10 cellular contexts compared by ENCODE assay signal in the genomic region with DNA sequence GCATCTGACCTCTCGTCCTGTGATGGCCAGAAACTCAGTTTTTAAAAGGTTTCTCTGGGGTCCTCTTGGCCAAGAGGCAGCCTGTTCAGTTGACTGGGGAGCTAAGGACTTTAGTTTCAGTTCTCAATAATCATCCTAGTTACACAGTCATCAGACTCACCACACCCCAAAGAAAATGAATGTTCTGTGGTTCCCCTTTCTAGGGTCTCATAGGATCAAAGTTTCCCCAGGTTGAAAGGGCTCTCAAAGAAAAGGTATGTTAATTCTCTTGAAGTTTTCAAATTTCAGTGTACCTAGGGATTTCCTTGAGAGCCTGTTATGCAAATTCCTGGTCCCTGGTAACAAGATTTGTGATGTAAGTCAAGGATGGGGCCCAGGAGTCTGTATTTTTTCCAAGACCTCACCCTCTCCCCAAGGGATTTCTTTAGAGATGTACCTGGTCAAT.
A peak's percentile ranks its signal among the peaks of the same experiment; 100 is the strongest.
DNase-seq lines count a peak whose midpoint lies in the region; ATAC-seq, FAIRE-seq and TF ChIP-seq lines count a peak whose summit lies in the region.
"Had no signal": no experiment of that assay in that cellular context is flagged by ENCODE, and none has a peak within 500 bp of the region (broad histone marks: within the 10 kb centered on the region; RNA-seq: fewer than 3 reads in every experiment).

No MANE protein-coding gene starts in this region.

- intact Hi-C loops in GM12878 (cut with micrococcal nuclease; ENCODE audit: unreplicated experiment) = loop anchor here (5.0 kb wide), 2 partner anchors 279 to 599 kb away; no protein-coding TSS in a partner anchor
- intact Hi-C loops in uterus (cut with DNase I; ENCODE audit: low total_unique reads) = no loop called here

- H3K36me3 ChIP-seq in GM06990 (ENCODE audit: control insufficient read depth, insufficient read depth, low read length) (no peaks in the 10 kb centered on the region), GM12878 (ENCODE audit: control insufficient read depth in 2 of 2, insufficient read depth in 2 of 2, low read length in 1 of 2) (no peaks in the 10 kb centered on the region), uterus (no peaks in the 10 kb centered on the region)

- TF ChIP-seq CTCF in GM06990 (IDR thresholded peaks at IDR 0.05; ENCODE audit: insufficient read depth, low read length, poor library complexity, severe bottlenecking) = no peak
- TF ChIP-seq CTCF in GM12878 (IDR thresholded peaks at IDR 0.05 in 2 of 3, conservative IDR thresholded peaks at IDR 0.05 in 1 of 3; ENCODE audit: control insufficient read depth in 2 of 3, extremely low read depth in 1 of 3, insufficient read depth in 1 of 3, low read depth in 3 of 3, low read length in 3 of 3) = no peak
- TF ChIP-seq CTCF in uterus (IDR thresholded peaks at IDR 0.05) = no peak
- TF ChIP-seq CTCF in RWPE1 (conservative IDR thresholded peaks at IDR 0.05; ENCODE audit: low read depth) = no peak

- H2AFZ ChIP-seq in GM12878 (ENCODE audit: control insufficient read depth, low read depth, low read length) = peak overlapping the region; percentile 82

- peak; percentile 91 for ATAC-seq in GM19455 (IDR thresholded peaks at IDR 0.05; ENCODE audit: unreplicated experiment)
- ATAC-seq in HG03135 (IDR thresholded peaks at IDR 0.05; ENCODE audit: unreplicated experiment) = peak; percentile 95
- peak; percentile 98 for ATAC-seq in GM12878

- no peaks in the 10 kb centered on the region for H3K9me3 ChIP-seq in GM12878 (replicated peaks; ENCODE audit: control insufficient read depth, insufficient read depth, low read length)
- H3K9me3 ChIP-seq in uterus = no peaks in the 10 kb centered on the region

- RAD21 ChIA-PET in GM12878 (lab: Charles Lee; ENCODE audit: unreplicated experiment) = interaction anchor here (0.7 to 1.8 kb wide), 11 partner anchors 11 to 928 kb away, joined by 3 to 6 read pairs (median 4); no protein-coding TSS in a partner anchor

- peak; percentile 44 to 92; a peak in 3 of 4 replicates for TF ChIP-seq EP300 in GM12878 (IDR thresholded peaks at IDR 0.05; ENCODE audit: borderline replicate concordance in 1 of 2, control insufficient read depth in 1 of 2, low read depth in 2 of 2, low read length in 2 of 2)

- no peaks in the 10 kb centered on the region for H3K79me2 ChIP-seq in GM12878 (ENCODE audit: control insufficient read depth, insufficient read depth, low read length)

- H3K4me1 ChIP-seq in GM12878 (ENCODE audit: control insufficient read depth, insufficient read depth, low read length) (peaks cover 14% of the 10 kb centered on the region), uterus (no peaks in the 10 kb centered on the region)

- CTCF ChIA-PET in GM12878 (lab: Yijun Ruan, JAX) = interaction anchor here (0.6 to 2.2 kb wide), 8 partner anchors 21 to 325 kb away, joined by 3 to 6 read pairs (median 3); no protein-coding TSS in a partner anchor
- CTCF ChIA-PET in RWPE1 (lab: Yijun Ruan, JAX) = no interaction called here

- H4K20me1 ChIP-seq in GM12878 (ENCODE audit: control insufficient read depth, insufficient read depth) = no peaks in the 10 kb centered on the region

- peak overlapping the region; percentile 76 for H3K27ac ChIP-seq in GM12878 (ENCODE audit: control insufficient read depth, insufficient read depth)
- H3K27ac ChIP-seq in uterus = no peak overlapping the region
- H3K27ac ChIP-seq in RWPE1 = no peak overlapping the region

- POLR2A ChIA-PET in GM12878 (lab: Charles Lee) (no interaction called here), RWPE1 (lab: Yijun Ruan, JAX; ENCODE audit: low non-redundant PET) (no interaction called here)

- WGBS in GM12878 (ENCODE audit: insufficient coverage, insufficient replicate concordance, low lambda C conversion rate, missing lambda C conversion rate) = 0% methylated on average over 1 of the region's 1 CpG

- TF ChIP-seq POLR2A in GM12878 (IDR thresholded peaks at IDR 0.05; ENCODE audit: low read depth, low read length) (no peak), uterus (IDR thresholded peaks at IDR 0.05) (no peak)

- no peak for TF ChIP-seq RAD21 in GM12878 (IDR thresholded peaks at IDR 0.05; ENCODE audit: insufficient read depth, low read depth, low read length)

- H3K4me3 ChIP-seq in GM06990 (replicated peaks; ENCODE audit: low read depth, low read length) (no peak overlapping the region), GM12878 (no peak overlapping the region), uterus (no peak overlapping the region)

- BruUV-seq in GM12878 (replicated peaks; lab: Mats Ljungman, UMichigan) = no TSS peak

- H3K4me2 ChIP-seq in GM12878 (ENCODE audit: control insufficient read depth, insufficient read depth) = peak overlapping the region; percentile 73

- peak; percentile 97 for FAIRE-seq in GM12878 (lab: Jason Lieb, UNC)

- H3K9ac ChIP-seq in GM12878 (ENCODE audit: control insufficient read depth, insufficient read depth, low read length) = no peak overlapping the region

- DNase-seq in GM06990 (ENCODE audit: extremely low read depth, insufficient read length) (peak; percentile 62), GM12878 (ENCODE audit: low read depth, low spot score) (peak; percentile 82), uterus (no peak), GDM1 (lab: John Stamatoyannopoulos, UW) (no peak), anterior cingulate cortex (lab: John Stamatoyannopoulos, UW) (no peak), RWPE1 (ENCODE audit: low spot score) (no peak)
- DNase-seq: activated naive CD4-positive, alpha-beta T cell treated with anti-CD3 and anti-CD28 coated beads, Interleukin-2, amount 10 ng/mL, durations not matched to agents 7 days and 5 days; NCI-H2081 treated with DMSO at 0.1 percent for 48 hours had no signal

- SMC1A ChIA-PET in GM12878 (lab: Charles Lee; ENCODE audit: uncharacterized antibody, unreplicated experiment) = interaction anchor here (0.5 to 3.0 kb wide), 17 partner anchors 10 to 554 kb away, joined by 3 to 13 read pairs (median 4); a partner anchor contains a TSS

- in situ Hi-C loops in GM12878 (cut with MboI) = no loop called here

- H3K27me3 ChIP-seq in GM06990 (replicated peaks; ENCODE audit: control insufficient read depth, insufficient read depth, low read length) (no peaks in the 10 kb centered on the region), GM12878 (replicated peaks in 1 of 2; ENCODE audit: control insufficient read depth in 2 of 2, insufficient read depth in 2 of 2, low read length in 1 of 2) (no peaks in the 10 kb centered on the region), uterus (no peaks in the 10 kb centered on the region)

TF ChIP-seq in GM12878, 131 proteins besides CTCF, POLR2A, EP300 and RAD21 (continues in another document):
- TF ChIP-seq, protein P1, sequence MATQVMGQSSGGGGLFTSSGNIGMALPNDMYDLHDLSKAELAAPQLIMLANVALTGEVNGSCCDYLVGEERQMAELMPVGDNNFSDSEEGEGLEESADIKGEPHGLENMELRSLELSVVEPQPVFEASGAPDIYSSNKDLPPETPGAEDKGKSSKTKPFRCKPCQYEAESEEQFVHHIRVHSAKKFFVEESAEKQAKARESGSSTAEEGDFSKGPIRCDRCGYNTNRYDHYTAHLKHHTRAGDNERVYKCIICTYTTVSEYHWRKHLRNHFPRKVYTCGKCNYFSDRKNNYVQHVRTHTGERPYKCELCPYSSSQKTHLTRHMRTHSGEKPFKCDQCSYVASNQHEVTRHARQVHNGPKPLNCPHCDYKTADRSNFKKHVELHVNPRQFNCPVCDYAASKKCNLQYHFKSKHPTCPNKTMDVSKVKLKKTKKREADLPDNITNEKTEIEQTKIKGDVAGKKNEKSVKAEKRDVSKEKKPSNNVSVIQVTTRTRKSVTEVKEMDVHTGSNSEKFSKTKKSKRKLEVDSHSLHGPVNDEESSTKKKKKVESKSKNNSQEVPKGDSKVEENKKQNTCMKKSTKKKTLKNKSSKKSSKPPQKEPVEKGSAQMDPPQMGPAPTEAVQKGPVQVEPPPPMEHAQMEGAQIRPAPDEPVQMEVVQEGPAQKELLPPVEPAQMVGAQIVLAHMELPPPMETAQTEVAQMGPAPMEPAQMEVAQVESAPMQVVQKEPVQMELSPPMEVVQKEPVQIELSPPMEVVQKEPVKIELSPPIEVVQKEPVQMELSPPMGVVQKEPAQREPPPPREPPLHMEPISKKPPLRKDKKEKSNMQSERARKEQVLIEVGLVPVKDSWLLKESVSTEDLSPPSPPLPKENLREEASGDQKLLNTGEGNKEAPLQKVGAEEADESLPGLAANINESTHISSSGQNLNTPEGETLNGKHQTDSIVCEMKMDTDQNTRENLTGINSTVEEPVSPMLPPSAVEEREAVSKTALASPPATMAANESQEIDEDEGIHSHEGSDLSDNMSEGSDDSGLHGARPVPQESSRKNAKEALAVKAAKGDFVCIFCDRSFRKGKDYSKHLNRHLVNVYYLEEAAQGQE (IDR thresholded peaks at IDR 0.05; ENCODE audit: low read depth, low read length) = no peak
- TF ChIP-seq ZNF207 (IDR thresholded peaks at IDR 0.05; ENCODE audit: borderline replicate concordance) = no peak
- 0 out of 3 replicates have a peak, but pooled peaks have one; percentile 67 for TF ChIP-seq POU2F2 (IDR thresholded peaks at IDR 0.05; ENCODE audit: borderline replicate concordance, low read depth, low read length)
- no peak; the same call in 1 of the 2 replicates for TF ChIP-seq RCOR1 (conservative IDR thresholded peaks at IDR 0.05; ENCODE audit: low read depth, low read length)
- TF ChIP-seq, protein P2, sequence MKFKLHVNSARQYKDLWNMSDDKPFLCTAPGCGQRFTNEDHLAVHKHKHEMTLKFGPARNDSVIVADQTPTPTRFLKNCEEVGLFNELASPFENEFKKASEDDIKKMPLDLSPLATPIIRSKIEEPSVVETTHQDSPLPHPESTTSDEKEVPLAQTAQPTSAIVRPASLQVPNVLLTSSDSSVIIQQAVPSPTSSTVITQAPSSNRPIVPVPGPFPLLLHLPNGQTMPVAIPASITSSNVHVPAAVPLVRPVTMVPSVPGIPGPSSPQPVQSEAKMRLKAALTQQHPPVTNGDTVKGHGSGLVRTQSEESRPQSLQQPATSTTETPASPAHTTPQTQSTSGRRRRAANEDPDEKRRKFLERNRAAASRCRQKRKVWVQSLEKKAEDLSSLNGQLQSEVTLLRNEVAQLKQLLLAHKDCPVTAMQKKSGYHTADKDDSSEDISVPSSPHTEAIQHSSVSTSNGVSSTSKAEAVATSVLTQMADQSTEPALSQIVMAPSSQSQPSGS (IDR thresholded peaks at IDR 0.05; ENCODE audit: low read length) = peak; percentile 73; the same call in 1 of the 2 replicates
- peak; percentile 87 for TF ChIP-seq RUNX3 (IDR thresholded peaks at IDR 0.05; ENCODE audit: low read length)
- TF ChIP-seq GABPA (IDR thresholded peaks at IDR 0.05; ENCODE audit: low read depth) = no peak
- TF ChIP-seq YY1 (IDR thresholded peaks at IDR 0.05; ENCODE audit: low read depth, low read length) = no peak
- TF ChIP-seq, protein P3, sequence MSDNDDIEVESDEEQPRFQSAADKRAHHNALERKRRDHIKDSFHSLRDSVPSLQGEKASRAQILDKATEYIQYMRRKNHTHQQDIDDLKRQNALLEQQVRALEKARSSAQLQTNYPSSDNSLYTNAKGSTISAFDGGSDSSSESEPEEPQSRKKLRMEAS (IDR thresholded peaks at IDR 0.05; ENCODE audit: low read depth, low read length) = no peak
- peak; percentile 92 for TF ChIP-seq SPI1 (IDR thresholded peaks at IDR 0.05; ENCODE audit: borderline replicate concordance, insufficient read depth, low read depth, low read length)

Comparison
In these comparisons a context has a peak if more than half of its experiments do, and no peak if none do; other contexts are left out.
1. DNase-seq: peak in GM06990 (single experiment) and GM12878 (single experiment); none in uterus (0 of 2), GDM1 (single experiment), anterior cingulate cortex (0 of 58) and RWPE1 (single experiment).
2. Peak in every context shown above with its lines, with median percentiles within 50 percentile points of each other: ATAC-seq.